14 cellular contexts compared by ENCODE assay signal in genomic region chr13:45220403-45220802, GRCh38. TPM values are rescaled to one million over a fixed set of nuclear protein-coding genes. Genes with fewer than 3 reads are reported as not detected.
"Had no signal": no experiment of that assay in that cellular context is flagged by ENCODE, and none has a peak within 500 bp of the region (broad histone marks: within the 10 kb centered on the region; RNA-seq: fewer than 3 reads in every experiment).

No MANE protein-coding gene starts in this region.

- DNase-seq: activated CD4-positive, alpha-beta T cell treated with anti-CD3 and anti-CD28 coated beads for 48 hours; activated naive CD4-positive, alpha-beta T cell treated with anti-CD3 and anti-CD28 coated beads for 36 hours; body of pancreas; mucosa of descending colon; natural killer cell; stimulated activated CD4-positive, alpha-beta T cell treated with anti-CD3 and anti-CD28 coated beads, Interleukin-4, amount 100 ng/mL, for 1 hour; stimulated activated CD8-positive, alpha-beta memory T cell treated with anti-CD3 and anti-CD28 coated beads, Interleukin-4, amount 100 ng/mL, for 48 hours; testis; upper lobe of right lung had no signal

- H3K4me3 ChIP-seq: body of pancreas, mucosa of descending colon, testis, upper lobe of right lung had no signal

- H3K27me3 ChIP-seq: body of pancreas, testis, upper lobe of right lung had no signal

- H3K27ac ChIP-seq: testis, upper lobe of right lung had no signal

- H3K36me3 ChIP-seq: upper lobe of right lung had no signal

- H3K9me3 ChIP-seq: body of pancreas, mucosa of descending colon, testis, upper lobe of right lung had no signal

- H3K36me3 Mint-ChIP-seq: natural killer cell, WTC11 had no signal

- H3K27me3 Mint-ChIP-seq: stimulated activated naive CD8-positive, alpha-beta T cell treated with anti-CD3 and anti-CD28 coated beads, Interleukin-15, Interleukin-2, amounts not matched to agents 100 ng/mL and 50 ng/mL, for 24 hours had no signal

- H3K27ac Mint-ChIP-seq: activated naive CD4-positive, alpha-beta T cell treated with anti-CD3 and anti-CD28 coated beads for 36 hours; natural killer cell; stimulated activated naive CD8-positive, alpha-beta T cell treated with anti-CD3 and anti-CD28 coated beads, Interleukin-15, Interleukin-2, amounts not matched to agents 100 ng/mL and 50 ng/mL, for 24 hours; WTC11 had no signal

- ATAC-seq: natural killer cell, sciatic nerve, upper lobe of right lung, WTC11 had no signal

- H3K4me3 Mint-ChIP-seq: activated naive CD4-positive, alpha-beta T cell treated with anti-CD3 and anti-CD28 coated beads for 36 hours; natural killer cell; stimulated activated naive CD8-positive, alpha-beta T cell treated with anti-CD3 and anti-CD28 coated beads, Interleukin-15, Interleukin-2, amounts not matched to agents 100 ng/mL and 50 ng/mL, for 24 hours; WTC11 had no signal

- H3K4me1 ChIP-seq: body of pancreas, testis had no signal

- H3K9me3 Mint-ChIP-seq: activated naive CD4-positive, alpha-beta T cell treated with anti-CD3 and anti-CD28 coated beads for 36 hours; natural killer cell; stimulated activated naive CD8-positive, alpha-beta T cell treated with anti-CD3 and anti-CD28 coated beads, Interleukin-15, Interleukin-2, amounts not matched to agents 100 ng/mL and 50 ng/mL, for 24 hours; WTC11 had no signal

RNA-seq across cellular contexts. Expression of gene KCTD4, which starts 19.6 kb away (rescaled TPM):
- total RNA-seq: activated naive CD4-positive, alpha-beta T cell treated with anti-CD3 and anti-CD28 coated beads for 36 hours; body of pancreas; natural killer cell; pulmonary artery endothelial cell; T-helper 1 cell treated with Interleukin-12 subunit alpha and Interleukin-12 subunit beta and Interleukin-4 antibody, amounts not matched to agents 30 ng/mL and 1 ng/mL, for 36 hours; testis; upper lobe of right lung; WTC11 had no signal
